ENCODE assay signal across 9 cellular contexts in the genomic region with DNA sequence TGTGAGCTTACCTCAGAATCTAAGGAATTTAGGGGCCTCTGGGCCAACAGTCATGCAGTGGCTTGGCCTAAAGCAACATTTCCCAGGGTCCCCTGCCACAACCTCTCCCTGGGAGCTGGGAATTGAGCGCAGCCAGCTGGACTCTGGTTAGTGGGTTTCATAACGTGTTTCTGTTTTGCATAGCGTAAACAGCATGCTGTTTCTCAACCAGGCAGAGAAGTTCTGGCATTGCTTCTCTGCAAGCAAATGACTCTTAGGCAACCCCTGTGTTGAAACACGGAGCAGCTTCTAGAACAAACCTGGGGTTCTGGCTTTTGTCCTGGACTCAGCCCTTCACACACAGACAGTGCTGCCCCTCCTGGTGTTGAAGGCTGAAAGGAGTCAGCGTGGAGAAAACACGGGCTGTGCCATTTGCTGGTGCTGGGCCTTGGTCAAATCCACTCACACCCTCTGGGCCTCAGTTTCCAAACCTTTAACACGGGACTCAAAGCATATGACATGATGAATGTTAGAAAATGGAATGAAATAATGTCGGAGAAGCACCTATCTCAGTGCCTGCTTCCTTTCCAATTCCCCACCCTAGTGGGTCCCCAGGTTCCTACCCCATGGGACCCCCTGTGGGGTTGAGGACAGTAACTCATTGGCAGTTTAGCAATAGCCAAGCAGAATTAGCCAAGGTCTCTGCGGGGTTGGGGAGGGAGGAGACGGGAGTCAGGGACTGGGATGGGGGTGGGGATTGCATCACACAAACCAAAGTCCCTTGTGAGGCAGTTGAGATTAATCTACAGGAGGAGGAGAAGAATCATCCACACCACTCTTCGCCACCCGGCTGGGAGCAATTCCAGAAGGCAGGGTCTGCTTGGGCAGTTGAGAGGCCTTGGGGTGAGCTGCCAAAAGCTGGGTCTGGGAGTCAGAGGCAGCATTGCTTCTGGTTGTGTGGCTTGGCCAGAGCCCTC. TPM values are rescaled to one million over a fixed set of nuclear protein-coding genes. Genes with fewer than 3 reads are reported as not detected.
DNase-seq lines count a peak whose midpoint lies in the region; ATAC-seq and TF ChIP-seq lines count a peak whose summit lies in the region.
"Had no signal": no experiment of that assay in that cellular context is flagged by ENCODE, and none has a peak within 500 bp of the region (broad histone marks: within the 10 kb centered on the region; RNA-seq: fewer than 3 reads in every experiment).

No MANE protein-coding gene starts in this region.

- no peak overlapping the region for H3K4me2 ChIP-seq in PC-9

- no peaks in the 10 kb centered on the region for H3F3A ChIP-seq in PC-9 (ENCODE audit: insufficient read depth, low read depth)

- CTCF ChIA-PET in PC-9 (lab: Charles Lee): no interaction called here

- H3K4me3 ChIP-seq in Peyer's patch (peak overlapping the region in 2 of 4 donors; percentile 10 to 26), urinary bladder (ENCODE audit: low read depth, low read length) (no peak overlapping the region), PC-9 (no peak overlapping the region)

- no peak overlapping the region for H3K4me3 Mint-ChIP-seq in stimulated activated naive CD8-positive, alpha-beta T cell treated with anti-CD3 and anti-CD28 coated beads, Interleukin-15, amount 100 ng/mL, for 72 hours
- H3K4me3 Mint-ChIP-seq: T-cell had no signal

- no peaks in the 10 kb centered on the region for H3K27me3 ChIP-seq in Peyer's patch
- H3K27me3 ChIP-seq in PC-9 (ENCODE audit: insufficient read depth, low read depth): no peaks in the 10 kb centered on the region

- WGBS in urinary bladder: 40% methylated on average over 12 of the region's 12 CpGs

- H2AFZ ChIP-seq in PC-9: no peak overlapping the region

- no peaks in the 10 kb centered on the region for H3K36me3 ChIP-seq in Peyer's patch
- no peaks in the 10 kb centered on the region for H3K36me3 ChIP-seq in urinary bladder (ENCODE audit: insufficient read depth)
- H3K36me3 ChIP-seq in PC-9 (ENCODE audit: low read depth): no peaks in the 10 kb centered on the region

- no peaks in the 10 kb centered on the region for H3K9me2 ChIP-seq in PC-9 (ENCODE audit: insufficient read depth)

- no peak for ATAC-seq in stimulated activated naive CD8-positive, alpha-beta T cell treated with anti-CD3 and anti-CD28 coated beads, Interleukin-15, amount 100 ng/mL, for 72 hours
- ATAC-seq: T-cell had no signal

- intact Hi-C loops in PC-9 (cut with micrococcal nuclease; ENCODE audit: unreplicated experiment): no loop called here

- peak in 2 of 3 donors; percentile 25 to 79 for DNase-seq in Peyer's patch
- DNase-seq in fibroblast of peridontal ligament (ENCODE audit: extremely low read depth): peak; percentile 100
- DNase-seq in myocyte (ENCODE audit: low read depth): peak; percentile 54
- DNase-seq in NCI-H2029 (lab: John Stamatoyannopoulos, UW): no peak
- DNase-seq in stimulated activated naive CD8-positive, alpha-beta T cell treated with anti-CD3 and anti-CD28 coated beads, Interleukin-15, amount 100 ng/mL, for 72 hours: no peak
- DNase-seq in NCI-H82 (lab: John Stamatoyannopoulos, UW): no peak
- DNase-seq in PC-9: no peak

- H3K4me1 Mint-ChIP-seq in stimulated activated naive CD8-positive, alpha-beta T cell treated with anti-CD3 and anti-CD28 coated beads, Interleukin-15, amount 100 ng/mL, for 72 hours: no peaks in the 10 kb centered on the region

- TF ChIP-seq POLR2A in Peyer's patch (IDR thresholded peaks at IDR 0.05): no peak

- no peaks in the 10 kb centered on the region for H3K9me3 ChIP-seq in Peyer's patch
- peaks cover 7% of the 10 kb centered on the region; the same call in 1 of the 2 replicates for H3K9me3 ChIP-seq in PC-9 (ENCODE audit: insufficient read depth, low read depth)

- no peak overlapping the region for H3K27ac Mint-ChIP-seq in stimulated activated naive CD8-positive, alpha-beta T cell treated with anti-CD3 and anti-CD28 coated beads, Interleukin-15, amount 100 ng/mL, for 72 hours
- H3K27ac Mint-ChIP-seq: T-cell had no signal

- H3K27me3 Mint-ChIP-seq in stimulated activated naive CD8-positive, alpha-beta T cell treated with anti-CD3 and anti-CD28 coated beads, Interleukin-15, amount 100 ng/mL, for 72 hours: peaks cover 6% of the 10 kb centered on the region
- H3K27me3 Mint-ChIP-seq: T-cell had no signal

- TF ChIP-seq CTCF in Peyer's patch (IDR thresholded peaks at IDR 0.05) (peak in 1 of 6 experiments; percentile 7), PC-9 (conservative IDR thresholded peaks at IDR 0.05) (no peak)

- no peaks in the 10 kb centered on the region for H4K20me1 ChIP-seq in PC-9 (ENCODE audit: insufficient read depth)

- peaks cover 0 to 3% (median 0%) of the 10 kb centered on the region in 4 donors for H3K4me1 ChIP-seq in Peyer's patch
- H3K4me1 ChIP-seq in urinary bladder (ENCODE audit: insufficient read depth): no peaks in the 10 kb centered on the region
- no peaks in the 10 kb centered on the region for H3K4me1 ChIP-seq in PC-9 (replicated peaks; ENCODE audit: insufficient read depth)

- H3K79me2 ChIP-seq in PC-9 (ENCODE audit: low read depth): no peaks in the 10 kb centered on the region

- H3K9me3 Mint-ChIP-seq in stimulated activated naive CD8-positive, alpha-beta T cell treated with anti-CD3 and anti-CD28 coated beads, Interleukin-15, amount 100 ng/mL, for 72 hours: peaks cover 9 to 15% of the 10 kb centered on the region in 2 donors

- POLR2A ChIA-PET in PC-9 (lab: Charles Lee; ENCODE audit: unreplicated experiment): no interaction called here

- no TSS peak for BruUV-seq in PC-9 (replicated peaks; lab: Mats Ljungman, UMichigan)

- H3K27ac ChIP-seq in Peyer's patch: peak overlapping the region; percentile 34 to 90 (median 72)
- H3K27ac ChIP-seq in urinary bladder (ENCODE audit: low read depth): peak overlapping the region; percentile 80
- H3K27ac ChIP-seq in PC-9: no peak overlapping the region

RNA-seq across cellular contexts. Expression of a gene that starts 30.2 kb away (rescaled TPM):
- total RNA-seq in Peyer's patch: 10 to 100 TPM in 2 of 4 donors, 1 to 10 TPM in 2; 2.3 to 18.2 (median 7.0) TPM
- total RNA-seq in myocyte: not detected in 2 replicates
- not detected for polyA plus RNA-seq in myocyte (2012)
- total RNA-seq in urinary bladder: 0.37 TPM
- 31.2 TPM for polyA plus RNA-seq in urinary bladder
- total RNA-seq in PC-9 (2021): 3.3 and 3.8 TPM in 2 replicates

Comparison
In these comparisons a context has a peak if more than half of its experiments do, and no peak if none do; other contexts are left out.
1. DNase-seq: peak in Peyer's patch (2 of 3), fibroblast of peridontal ligament (single experiment) and myocyte (single experiment); none in NCI-H2029 (single experiment), stimulated activated naive CD8-positive, alpha-beta T cell treated with anti-CD3 and anti-CD28 coated beads, Interleukin-15, amount 100 ng/mL, for 72 hours (0 of 2), NCI-H82 (single experiment) and PC-9 (0 of 2).